In the genomic region with DNA sequence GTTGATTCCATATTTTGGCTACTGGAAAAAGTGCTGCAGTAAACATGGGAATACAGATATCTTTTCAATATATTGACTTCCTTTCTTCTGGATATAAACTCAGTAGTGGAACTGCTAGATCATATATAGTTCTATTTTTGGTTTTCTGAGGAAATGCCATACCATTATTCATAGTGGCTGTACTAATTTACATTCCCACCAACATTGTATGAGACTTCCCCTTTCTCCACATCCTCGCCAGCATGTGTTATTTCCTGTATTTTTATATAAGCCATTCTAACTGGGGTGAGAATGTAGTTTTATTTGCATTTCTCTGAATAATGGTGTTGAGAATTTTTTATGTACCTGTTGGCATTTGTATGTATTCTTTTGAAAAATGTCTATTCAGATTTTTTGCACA, we compare ENCODE assay signal across 25 cellular contexts.
"Had no signal": no experiment of that assay in that cellular context is flagged by ENCODE, and none has a peak within 500 bp of the region (broad histone marks: within the 10 kb centered on the region; RNA-seq: fewer than 3 reads in every experiment).

No MANE protein-coding gene starts in this region.

- ATAC-seq: activated CD8-positive, alpha-beta T cell treated with anti-CD3 and anti-CD28 coated beads, Interleukin-2, amount 10 ng/mL, durations not matched to agents 7 days and 5 days; activated naive CD4-positive, alpha-beta T cell treated with anti-CD3 and anti-CD28 coated beads, Interleukin-2, amount 50 U/mL, for 72 hours; effector memory CD8-positive, alpha-beta T cell; gastrocnemius medialis; heart left ventricle; left ventricle myocardium superior; natural killer cell treated with Interleukin-12 subunit alpha and Interleukin-12 subunit beta and Interleukin-15 and Interleukin-18, amount 100 ng/mL, for 72 hours had no signal

- H3K9me3 Mint-ChIP-seq: type B pancreatic cell had no signal

- H3K27me3 Mint-ChIP-seq: effector memory CD8-positive, alpha-beta T cell; natural killer cell treated with Interleukin-12 subunit alpha and Interleukin-12 subunit beta and Interleukin-15 and Interleukin-18, amount 100 ng/mL, for 72 hours; type B pancreatic cell had no signal

- H3K4me1 ChIP-seq: gastrocnemius medialis, heart left ventricle, prostate gland, spleen, vagina had no signal

- H3K27me3 ChIP-seq: esophagus squamous epithelium, gastrocnemius medialis, heart left ventricle, ovary, spleen, vagina had no signal

- H3K36me3 Mint-ChIP-seq: brain; natural killer cell treated with Interleukin-12 subunit alpha and Interleukin-12 subunit beta and Interleukin-15 and Interleukin-18, amount 100 ng/mL, for 72 hours; type B pancreatic cell had no signal

- H3K36me3 ChIP-seq: esophagus squamous epithelium, gastrocnemius medialis, heart left ventricle, ovary, prostate gland, spleen, thoracic aorta, vagina, WERI-Rb-1 had no signal

- H3K27ac Mint-ChIP-seq: activated CD8-positive, alpha-beta T cell treated with anti-CD3 and anti-CD28 coated beads, Interleukin-2, amount 10 ng/mL, durations not matched to agents 7 days and 5 days; activated naive CD4-positive, alpha-beta T cell treated with anti-CD3 and anti-CD28 coated beads, Interleukin-2, amount 50 U/mL, for 72 hours; effector memory CD8-positive, alpha-beta T cell; natural killer cell treated with Interleukin-12 subunit alpha and Interleukin-12 subunit beta and Interleukin-15 and Interleukin-18, amount 100 ng/mL, for 72 hours; type B pancreatic cell had no signal

- H3K9me3 ChIP-seq: esophagus squamous epithelium, gastrocnemius medialis, ovary, prostate gland, thoracic aorta, vagina had no signal

- H3K27ac ChIP-seq: esophagus squamous epithelium, gastrocnemius medialis, heart left ventricle, ovary, prostate gland, spleen, thoracic aorta, vagina, WERI-Rb-1 had no signal

- H3K4me3 ChIP-seq: esophagus squamous epithelium, gastrocnemius medialis, heart left ventricle, ovary, prostate gland, spleen, thoracic aorta, vagina had no signal

- H3K4me1 Mint-ChIP-seq: brain had no signal

- H3K4me3 Mint-ChIP-seq: activated CD8-positive, alpha-beta T cell treated with anti-CD3 and anti-CD28 coated beads, Interleukin-2, amount 10 ng/mL, durations not matched to agents 7 days and 5 days; brain; effector memory CD8-positive, alpha-beta T cell; natural killer cell treated with Interleukin-12 subunit alpha and Interleukin-12 subunit beta and Interleukin-15 and Interleukin-18, amount 100 ng/mL, for 72 hours; type B pancreatic cell had no signal

- DNase-seq: activated CD4-positive, alpha-beta T cell treated with anti-CD3 and anti-CD28 coated beads for 1 hour; activated CD4-positive, alpha-beta T cell treated with anti-CD3 and anti-CD28 coated beads, Interleukin-2, amount 50 U/mL, for 1 hour; activated CD8-positive, alpha-beta T cell treated with anti-CD3 and anti-CD28 coated beads, Interleukin-2, amount 10 ng/mL, durations not matched to agents 7 days and 5 days; activated gamma-delta T cell treated with Interleukin-2 at 50 U/mL for 16 hours; activated T-cell treated with anti-CD3 and anti-CD28 coated beads, Interleukin-2, amount 50 U/mL, for 1 hour; aorta; central memory CD4-positive, alpha-beta T cell; effector memory CD8-positive, alpha-beta T cell; esophagus squamous epithelium; gastrocnemius medialis; heart left ventricle; left ventricle myocardium superior; mammary epithelial cell; ovary; spleen; stimulated activated CD4-positive, alpha-beta T cell treated with anti-CD3 and anti-CD28 coated beads, Interleukin-4, amount 100 ng/mL, for 1 hour; stimulated activated naive CD4-positive, alpha-beta T cell; WERI-Rb-1 had no signal
